In genomic region chr15:81322708-81323253, GRCh38 we compare ENCODE assay signal across 11 cellular contexts. TPM values are rescaled to one million over a fixed set of nuclear protein-coding genes. Genes with fewer than 3 reads are reported as not detected.
DNase-seq lines count a peak whose midpoint lies in the region; ATAC-seq, FAIRE-seq and TF ChIP-seq lines count a peak whose summit lies in the region.
"Had no signal": no experiment of that assay in that cellular context is flagged by ENCODE, and none has a peak within 500 bp of the region (broad histone marks: within the 10 kb centered on the region; RNA-seq: fewer than 3 reads in every experiment).

No MANE protein-coding gene starts in this region.

- no peak overlapping the region; the same call in 1 of the 2 replicates for H2AFZ ChIP-seq in OCI-LY7 (ENCODE audit: low read length)

- no peaks in the 10 kb centered on the region for H3K27me3 Mint-ChIP-seq in CD8-positive, alpha-beta T cell (ENCODE audit: low read depth)
- H3K27me3 Mint-ChIP-seq in natural killer cell (ENCODE audit: low read depth in 2 of 2) = no peaks in the 10 kb centered on the region

- H3K9me3 ChIP-seq in CD8-positive, alpha-beta T cell (ENCODE audit: low read length) = no peaks in the 10 kb centered on the region
- H3K9me3 ChIP-seq in OCI-LY7 (ENCODE audit: low read length) = no peaks in the 10 kb centered on the region
- H3K9me3 ChIP-seq: thyroid gland had no signal

- peaks cover 4% of the 10 kb centered on the region; the same call in 1 of the 2 replicates for H3K79me2 ChIP-seq in OCI-LY7 (ENCODE audit: insufficient read depth, low read depth, low read length)

- H4K20me1 ChIP-seq in OCI-LY7 (ENCODE audit: insufficient read depth, low read length) = 0 out of 2 replicates have a peak, but pooled peaks cover 3% of the 10 kb centered on the region

- no peak for TF ChIP-seq CTCF in CD8-positive, alpha-beta T cell (IDR thresholded peaks at IDR 0.05)
- TF ChIP-seq CTCF in OCI-LY7 (conservative IDR thresholded peaks at IDR 0.05; ENCODE audit: low read length) = no peak
- no peak for TF ChIP-seq CTCF in coronary artery (IDR thresholded peaks at IDR 0.05)
- TF ChIP-seq CTCF in natural killer cell (IDR thresholded peaks at IDR 0.05) = no peak
- TF ChIP-seq CTCF in D721Med (IDR thresholded peaks at IDR 0.05; ENCODE audit: insufficient read depth, missing control alignments) = no peak

- no peaks in the 10 kb centered on the region for H3K9me2 ChIP-seq in OCI-LY7 (ENCODE audit: insufficient read depth, low read length)

- peaks cover 27% of the 10 kb centered on the region for H3K4me1 ChIP-seq in CD8-positive, alpha-beta T cell (ENCODE audit: insufficient read depth, low read length)
- peaks cover 50% of the 10 kb centered on the region for H3K4me1 ChIP-seq in OCI-LY7 (ENCODE audit: insufficient read depth, low read length, poor library complexity, severe bottlenecking)

- peaks cover 37% of the 10 kb centered on the region for H3K36me3 Mint-ChIP-seq in CD8-positive, alpha-beta T cell
- H3K36me3 Mint-ChIP-seq in natural killer cell = no peaks in the 10 kb centered on the region

- FAIRE-seq in D721Med (lab: Jason Lieb, UNC) = no peak

- no peak overlapping the region for H3K4me3 ChIP-seq in CD8-positive, alpha-beta T cell (ENCODE audit: low read depth, low read length)
- H3K4me3 ChIP-seq in OCI-LY7 (ENCODE audit: low read depth, low read length, poor library complexity, severe bottlenecking) = peak overlapping the region; percentile 78
- H3K4me3 ChIP-seq in coronary artery = peak overlapping the region; percentile 86

- peak overlapping the region; percentile 49 for H3K27ac Mint-ChIP-seq in CD8-positive, alpha-beta T cell
- no peak overlapping the region for H3K27ac Mint-ChIP-seq in natural killer cell

- DNase-seq in CD8-positive, alpha-beta T cell = no peak
- DNase-seq in OCI-LY7 (ENCODE audit: low spot score) (no peak), coronary artery (ENCODE audit: low spot score) (no peak), natural killer cell (no peak), cerebellar nuclear complex (lab: John Stamatoyannopoulos, UW) (no peak), D721Med (ENCODE audit: insufficient read length, low spot score) (no peak)
- no peak for DNase-seq in stimulated activated CD4-positive, alpha-beta T cell treated with anti-CD3 and anti-CD28 coated beads, Interleukin-2, amount 100 ng/mL, for 24 hours
- DNase-seq: GDM1, NCI-H187 treated with DMSO at 0.1 percent for 48 hours, thyroid gland had no signal

- H3K4me2 ChIP-seq in OCI-LY7 (ENCODE audit: low read length) = peak overlapping the region; percentile 91

- no peak for ATAC-seq in CD8-positive, alpha-beta T cell
- no peak for ATAC-seq in natural killer cell
- no peak for ATAC-seq in HG02623 (IDR thresholded peaks at IDR 0.05; ENCODE audit: unreplicated experiment)

- POLR2A ChIA-PET in CD8-positive, alpha-beta T cell (lab: Charles Lee) = interaction anchor here (1.2 to 6.9 kb wide), 4 partner anchors 7 to 29 kb away, joined by 4 to 49 read pairs (median 10); no protein-coding TSS in a partner anchor
- POLR2A ChIA-PET in OCI-LY7 (lab: Charles Lee) = interaction anchor here (0.9 to 1.0 kb wide), 4 partner anchors 21 to 33 kb away, joined by 3 to 4 read pairs (median 4); no protein-coding TSS in a partner anchor

- H3K4me3 Mint-ChIP-seq in CD8-positive, alpha-beta T cell = peak overlapping the region; percentile 63
- peak overlapping the region; percentile 49 for H3K4me3 Mint-ChIP-seq in natural killer cell

- CTCF ChIA-PET in CD8-positive, alpha-beta T cell (lab: Charles Lee) = interaction anchor here (0.7 to 20.0 kb wide), 3 partner anchors 14 to 50 kb away, joined by 3 to 434 read pairs (median 4); no protein-coding TSS in a partner anchor
- CTCF ChIA-PET in OCI-LY7 (lab: Charles Lee; ENCODE audit: unreplicated experiment) = no interaction called here

- no TSS peak for BruUV-seq in OCI-LY7 (replicated peaks; lab: Mats Ljungman, UMichigan)

- no peaks in the 10 kb centered on the region for H3K9me3 Mint-ChIP-seq in CD8-positive, alpha-beta T cell
- no peaks in the 10 kb centered on the region for H3K9me3 Mint-ChIP-seq in natural killer cell

- peaks cover 47% of the 10 kb centered on the region for H3K4me1 Mint-ChIP-seq in CD8-positive, alpha-beta T cell (ENCODE audit: low read depth)
- peaks cover 17 to 18% of the 10 kb centered on the region in 2 donors for H3K4me1 Mint-ChIP-seq in natural killer cell

- no peaks in the 10 kb centered on the region for H3K27me3 ChIP-seq in CD8-positive, alpha-beta T cell (ENCODE audit: insufficient read depth, low read length)
- H3K27me3 ChIP-seq: thyroid gland had no signal

- H3K36me3 ChIP-seq in CD8-positive, alpha-beta T cell (ENCODE audit: insufficient read depth, low read length) = peaks cover 11% of the 10 kb centered on the region
- peaks cover 37% of the 10 kb centered on the region for H3K36me3 ChIP-seq in OCI-LY7 (ENCODE audit: insufficient read depth, low read length)

- intact Hi-C loops in CD8-positive, alpha-beta T cell (cut with DNase I, micrococcal nuclease) = loop anchor here (2.0 to 10.0 kb wide), 5 partner anchors 24 to 962 kb away; partner anchors contain the start of gene MEX3B (in 1 of the 2)
- intact Hi-C loops in OCI-LY7 (cut with micrococcal nuclease; ENCODE audit: unreplicated experiment) = loop anchor here (5.0 kb wide), 1 partner anchor 325 kb away; no protein-coding TSS in a partner anchor
- intact Hi-C loops in natural killer cell (cut with micrococcal nuclease) = loop anchor here (5.0 kb wide), 1 partner anchor 35 kb away; no protein-coding TSS in a partner anchor

- H3K27ac ChIP-seq in CD8-positive, alpha-beta T cell (ENCODE audit: low read depth, low read length) = no peak overlapping the region
- no peak overlapping the region for H3K27ac ChIP-seq in OCI-LY7 (ENCODE audit: low read depth, low read length, poor library complexity, severe bottlenecking)
- H3K27ac ChIP-seq in coronary artery = no peak overlapping the region
- H3K27ac ChIP-seq: thyroid gland had no signal

RNA-seq across cellular contexts. Expression of gene STARD5, which starts 1.2 kb away (rescaled TPM):
- 10 to 100 TPM; 13.6 to 14.3 TPM for total RNA-seq in CD8-positive, alpha-beta T cell
- 12.4 and 20.3 TPM in 2 replicates for total RNA-seq in OCI-LY7 (2014; rRNA removed; shearing (Covaris generic))
- total RNA-seq in OCI-LY7 (2022) (6.5 and 8.3 TPM in 2 replicates), natural killer cell (1 to 10 TPM; 4.7 to 6.6 (median 6.3) TPM)

RNA-seq across cellular contexts. Expression of gene TMC3, which starts 51.2 kb away (rescaled TPM):
- not detected for total RNA-seq in CD8-positive, alpha-beta T cell
- not detected in 2 replicates for total RNA-seq in OCI-LY7 (2014; rRNA removed; shearing (Covaris generic))
- not detected in 2 replicates for total RNA-seq in OCI-LY7 (2022)
- total RNA-seq in natural killer cell = not detected
